20 cellular contexts compared by ENCODE assay signal in the genomic region with DNA sequence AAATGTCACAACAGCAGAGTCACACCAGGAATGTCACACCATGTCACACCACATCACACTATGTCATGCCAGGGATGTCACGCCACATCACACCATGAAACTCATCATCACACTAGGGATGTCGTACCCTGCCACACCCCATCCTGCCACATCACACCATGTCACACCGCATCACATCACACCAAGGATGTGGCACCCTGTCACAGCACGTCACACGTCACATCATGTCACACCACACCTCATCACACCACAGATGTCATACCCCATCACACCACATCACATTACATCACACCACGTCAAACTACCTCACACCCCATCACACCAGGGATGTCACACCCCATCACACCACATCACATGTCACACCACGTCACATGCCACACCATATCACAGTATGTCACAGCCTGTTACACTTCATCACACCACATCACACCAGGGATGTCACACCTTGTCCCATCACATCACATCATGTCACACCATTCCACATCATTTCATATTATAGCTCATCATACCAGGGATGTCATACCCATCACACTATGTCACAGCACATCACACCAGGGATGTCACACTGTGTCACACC.
DNase-seq lines count a peak whose midpoint lies in the region; ATAC-seq lines count a peak whose summit lies in the region.
"Had no signal": no experiment of that assay in that cellular context is flagged by ENCODE, and none has a peak within 500 bp of the region (broad histone marks: within the 10 kb centered on the region; RNA-seq: fewer than 3 reads in every experiment).

No MANE protein-coding gene starts in this region.

- DNase-seq in activated naive CD8-positive, alpha-beta T cell treated with anti-CD3 and anti-CD28 coated beads, Interleukin-2, amount 50 U/mL, for 24 hours, result no peak
- DNase-seq in activated naive CD8-positive, alpha-beta T cell treated with anti-CD3 and anti-CD28 coated beads for 36 hours, result no peak
- no peak for DNase-seq in activated T-helper 2 cell treated with anti-CD3 and anti-CD28 coated beads, Interferon-gamma antibody, Interleukin-2, Interleukin-4, amounts not matched to agents 10 μg/mL and 5 μg/mL and 100 μg/mL, durations not matched to agents 14 hours and 24 hours and 36 hours (ENCODE audit: low spot score)
- DNase-seq in islet precursor cell (peak; percentile 36), SIG-M5 (lab: John Stamatoyannopoulos, UW) (no peak), T-helper 17 cell (no peak)
- DNase-seq in stimulated activated naive CD8-positive, alpha-beta T cell treated with anti-CD3 and anti-CD28 coated beads, Interleukin-15, amount 100 ng/mL, for 72 hours, result no peak
- DNase-seq: activated T-cell treated with anti-CD3 and anti-CD28 coated beads, Interleukin-2, amount 50 U/mL, for 4 hours; CD8-positive, alpha-beta T cell; central memory CD4-positive, alpha-beta T cell; DMS79 treated with DMSO at 0.1 percent for 48 hours; effector memory CD8-positive, alpha-beta T cell; NCI-H187 treated with DMSO at 0.1 percent for 48 hours; NCI-H510A; SJCRH30; stomach; T-helper 9 cell had no signal

- peak; percentile 15 for ATAC-seq in activated naive CD8-positive, alpha-beta T cell treated with anti-CD3 and anti-CD28 coated beads, Interleukin-2, amount 50 U/mL, for 24 hours
- ATAC-seq in stimulated activated naive CD8-positive, alpha-beta T cell treated with anti-CD3 and anti-CD28 coated beads, Interleukin-15, amount 100 ng/mL, for 72 hours, result peak; percentile 41
- no peak for ATAC-seq in T-helper 17 cell
- no peak for ATAC-seq in HG02970 (IDR thresholded peaks at IDR 0.05; ENCODE audit: low FRiP score, unreplicated experiment)
- ATAC-seq: CD8-positive, alpha-beta T cell; effector memory CD8-positive, alpha-beta T cell had no signal

- H3K9me3 ChIP-seq in T-helper 17 cell (ENCODE audit: control insufficient read depth, low read length, poor library complexity, severe bottlenecking), result no peaks in the 10 kb centered on the region
- H3K9me3 ChIP-seq: prostate gland, SJCRH30, spleen, stomach had no signal

- H3K27me3 Mint-ChIP-seq in activated naive CD8-positive, alpha-beta T cell treated with anti-CD3 and anti-CD28 coated beads, Interleukin-2, amount 50 U/mL, for 24 hours, result no peaks in the 10 kb centered on the region
- peaks cover 5% of the 10 kb centered on the region for H3K27me3 Mint-ChIP-seq in activated naive CD8-positive, alpha-beta T cell treated with anti-CD3 and anti-CD28 coated beads for 36 hours
- peaks cover 4% of the 10 kb centered on the region for H3K27me3 Mint-ChIP-seq in activated T-helper 2 cell treated with anti-CD3 and anti-CD28 coated beads, Interferon-gamma antibody, Interleukin-2, Interleukin-4, amounts not matched to agents 10 μg/mL and 5 μg/mL and 100 μg/mL, durations not matched to agents 14 hours and 24 hours and 36 hours (ENCODE audit: low read depth)
- peaks cover 12% of the 10 kb centered on the region for H3K27me3 Mint-ChIP-seq in stimulated activated naive CD8-positive, alpha-beta T cell treated with anti-CD3 and anti-CD28 coated beads, Interleukin-15, amount 100 ng/mL, for 72 hours
- peaks cover 39% of the 10 kb centered on the region for H3K27me3 Mint-ChIP-seq in T-helper 17 cell

- H3K27ac Mint-ChIP-seq in activated naive CD8-positive, alpha-beta T cell treated with anti-CD3 and anti-CD28 coated beads, Interleukin-2, amount 50 U/mL, for 24 hours, result no peak overlapping the region
- no peak overlapping the region for H3K27ac Mint-ChIP-seq in activated naive CD8-positive, alpha-beta T cell treated with anti-CD3 and anti-CD28 coated beads for 36 hours
- peak overlapping the region; percentile 0 for H3K27ac Mint-ChIP-seq in activated T-helper 2 cell treated with anti-CD3 and anti-CD28 coated beads, Interferon-gamma antibody, Interleukin-2, Interleukin-4, amounts not matched to agents 10 μg/mL and 5 μg/mL and 100 μg/mL, durations not matched to agents 14 hours and 24 hours and 36 hours
- H3K27ac Mint-ChIP-seq in stimulated activated naive CD8-positive, alpha-beta T cell treated with anti-CD3 and anti-CD28 coated beads, Interleukin-15, amount 100 ng/mL, for 72 hours, result no peak overlapping the region
- no peak overlapping the region for H3K27ac Mint-ChIP-seq in T-helper 17 cell
- H3K27ac Mint-ChIP-seq: CD8-positive, alpha-beta T cell; effector memory CD8-positive, alpha-beta T cell had no signal

- H3K4me3 Mint-ChIP-seq in activated naive CD8-positive, alpha-beta T cell treated with anti-CD3 and anti-CD28 coated beads, Interleukin-2, amount 50 U/mL, for 24 hours, result no peak overlapping the region
- no peak overlapping the region for H3K4me3 Mint-ChIP-seq in activated naive CD8-positive, alpha-beta T cell treated with anti-CD3 and anti-CD28 coated beads for 36 hours
- no peak overlapping the region for H3K4me3 Mint-ChIP-seq in activated T-helper 2 cell treated with anti-CD3 and anti-CD28 coated beads, Interferon-gamma antibody, Interleukin-2, Interleukin-4, amounts not matched to agents 10 μg/mL and 5 μg/mL and 100 μg/mL, durations not matched to agents 14 hours and 24 hours and 36 hours (ENCODE audit: low read depth)
- H3K4me3 Mint-ChIP-seq in stimulated activated naive CD8-positive, alpha-beta T cell treated with anti-CD3 and anti-CD28 coated beads, Interleukin-15, amount 100 ng/mL, for 72 hours, result no peak overlapping the region
- H3K4me3 Mint-ChIP-seq in T-helper 17 cell, result no peak overlapping the region
- H3K4me3 Mint-ChIP-seq: activated T-cell treated with anti-CD3 and anti-CD28 coated beads, Interleukin-2, amount 50 U/mL, for 4 hours; CD8-positive, alpha-beta T cell; effector memory CD8-positive, alpha-beta T cell had no signal

- H3K36me3 Mint-ChIP-seq in activated naive CD8-positive, alpha-beta T cell treated with anti-CD3 and anti-CD28 coated beads, Interleukin-2, amount 50 U/mL, for 24 hours (ENCODE audit: low read depth), result no peaks in the 10 kb centered on the region
- no peaks in the 10 kb centered on the region for H3K36me3 Mint-ChIP-seq in activated naive CD8-positive, alpha-beta T cell treated with anti-CD3 and anti-CD28 coated beads for 36 hours
- H3K36me3 Mint-ChIP-seq in activated T-helper 2 cell treated with anti-CD3 and anti-CD28 coated beads, Interferon-gamma antibody, Interleukin-2, Interleukin-4, amounts not matched to agents 10 μg/mL and 5 μg/mL and 100 μg/mL, durations not matched to agents 14 hours and 24 hours and 36 hours (ENCODE audit: low read depth), result no peaks in the 10 kb centered on the region
- H3K36me3 Mint-ChIP-seq in T-helper 17 cell (ENCODE audit: low read depth), result peaks cover 3% of the 10 kb centered on the region
- H3K36me3 Mint-ChIP-seq: CD8-positive, alpha-beta T cell had no signal

- H3K9me3 Mint-ChIP-seq in activated naive CD8-positive, alpha-beta T cell treated with anti-CD3 and anti-CD28 coated beads, Interleukin-2, amount 50 U/mL, for 24 hours, result no peaks in the 10 kb centered on the region
- no peaks in the 10 kb centered on the region for H3K9me3 Mint-ChIP-seq in activated naive CD8-positive, alpha-beta T cell treated with anti-CD3 and anti-CD28 coated beads for 36 hours
- H3K9me3 Mint-ChIP-seq in activated T-helper 2 cell treated with anti-CD3 and anti-CD28 coated beads, Interferon-gamma antibody, Interleukin-2, Interleukin-4, amounts not matched to agents 10 μg/mL and 5 μg/mL and 100 μg/mL, durations not matched to agents 14 hours and 24 hours and 36 hours, result no peaks in the 10 kb centered on the region
- no peaks in the 10 kb centered on the region for H3K9me3 Mint-ChIP-seq in stimulated activated naive CD8-positive, alpha-beta T cell treated with anti-CD3 and anti-CD28 coated beads, Interleukin-15, amount 100 ng/mL, for 72 hours
- H3K9me3 Mint-ChIP-seq: activated T-cell treated with anti-CD3 and anti-CD28 coated beads, Interleukin-2, amount 50 U/mL, for 4 hours; CD8-positive, alpha-beta T cell had no signal

- no peaks in the 10 kb centered on the region for H3K4me1 Mint-ChIP-seq in activated naive CD8-positive, alpha-beta T cell treated with anti-CD3 and anti-CD28 coated beads, Interleukin-2, amount 50 U/mL, for 24 hours
- H3K4me1 Mint-ChIP-seq in activated naive CD8-positive, alpha-beta T cell treated with anti-CD3 and anti-CD28 coated beads for 36 hours, result no peaks in the 10 kb centered on the region
- no peaks in the 10 kb centered on the region for H3K4me1 Mint-ChIP-seq in activated T-helper 2 cell treated with anti-CD3 and anti-CD28 coated beads, Interferon-gamma antibody, Interleukin-2, Interleukin-4, amounts not matched to agents 10 μg/mL and 5 μg/mL and 100 μg/mL, durations not matched to agents 14 hours and 24 hours and 36 hours (ENCODE audit: low read depth)
- no peaks in the 10 kb centered on the region for H3K4me1 Mint-ChIP-seq in stimulated activated naive CD8-positive, alpha-beta T cell treated with anti-CD3 and anti-CD28 coated beads, Interleukin-15, amount 100 ng/mL, for 72 hours
- H3K4me1 Mint-ChIP-seq in T-helper 17 cell, result no peaks in the 10 kb centered on the region

- intact Hi-C loops in activated T-helper 2 cell treated with anti-CD3 and anti-CD28 coated beads, Interferon-gamma antibody, Interleukin-2, Interleukin-4, amounts not matched to agents 10 μg/mL and 5 μg/mL and 100 μg/mL, durations not matched to agents 14 hours and 24 hours and 36 hours (cut with micrococcal nuclease), result no loop called here

Comparison
In these comparisons a context has a peak if more than half of its experiments do, and no peak if none do; other contexts are left out.
1. ATAC-seq: peak in activated naive CD8-positive, alpha-beta T cell treated with anti-CD3 and anti-CD28 coated beads, Interleukin-2, amount 50 U/mL, for 24 hours (single experiment) and stimulated activated naive CD8-positive, alpha-beta T cell treated with anti-CD3 and anti-CD28 coated beads, Interleukin-15, amount 100 ng/mL, for 72 hours (single experiment); none in T-helper 17 cell (single experiment) and HG02970 (single experiment).